8 cellular contexts compared by ENCODE assay signal in genomic region chr1:225454733-225455132, GRCh38.
A peak's percentile ranks its signal among the peaks of the same experiment; 100 is the strongest.
DNase-seq lines count a peak whose midpoint lies in the region; ATAC-seq and TF ChIP-seq lines count a peak whose summit lies in the region.

No MANE protein-coding gene starts in this region.

- intact Hi-C loops in dendritic cell treated with granulocyte-macrophage colony-stimulating factor and Interleukin-4, amounts not matched to agents 40 ng/mL and 50 ng/mL, for 4 days (cut with micrococcal nuclease): no loop called here

- H3K27me3 Mint-ChIP-seq in dendritic cell treated with granulocyte-macrophage colony-stimulating factor and Interleukin-4, amounts not matched to agents 40 ng/mL and 50 ng/mL, for 4 days: no peaks in the 10 kb centered on the region

- peaks cover 57% of the 10 kb centered on the region for H3K4me1 Mint-ChIP-seq in dendritic cell treated with granulocyte-macrophage colony-stimulating factor and Interleukin-4, amounts not matched to agents 40 ng/mL and 50 ng/mL, for 4 days (ENCODE audit: low read depth)

- H3K36me3 Mint-ChIP-seq in dendritic cell treated with granulocyte-macrophage colony-stimulating factor and Interleukin-4, amounts not matched to agents 40 ng/mL and 50 ng/mL, for 4 days (ENCODE audit: low read depth): no peaks in the 10 kb centered on the region

- H3K4me3 ChIP-seq in skeletal muscle cell (ENCODE audit: low read depth, low read length): no peak overlapping the region

- DNase-seq in AML-193 (lab: John Stamatoyannopoulos, UW): peak; percentile 47 to 50
- DNase-seq in skeletal muscle cell (ENCODE audit: low read depth): peak; percentile 57
- DNase-seq in DMS 273 treated with DMSO at 0.1 percent for 48 hours (lab: John Stamatoyannopoulos, UW): no peak
- DNase-seq in T-helper 9 cell: no peak
- no peak for DNase-seq in NCI-H2227 (lab: John Stamatoyannopoulos, UW; ENCODE audit: unreplicated experiment)

- no peak for TF ChIP-seq CTCF in VCaP (conservative IDR thresholded peaks at IDR 0.05)

- H3K27ac ChIP-seq in VCaP: peak overlapping the region; percentile 59

- peak overlapping the region; percentile 80 for H3K27ac Mint-ChIP-seq in dendritic cell treated with granulocyte-macrophage colony-stimulating factor and Interleukin-4, amounts not matched to agents 40 ng/mL and 50 ng/mL, for 4 days

- no peaks in the 10 kb centered on the region for H3K9me3 Mint-ChIP-seq in dendritic cell treated with granulocyte-macrophage colony-stimulating factor and Interleukin-4, amounts not matched to agents 40 ng/mL and 50 ng/mL, for 4 days

- ATAC-seq in HG02588 (IDR thresholded peaks at IDR 0.05; ENCODE audit: unreplicated experiment): peak; percentile 77

- peak overlapping the region; percentile 37 for H3K4me3 Mint-ChIP-seq in dendritic cell treated with granulocyte-macrophage colony-stimulating factor and Interleukin-4, amounts not matched to agents 40 ng/mL and 50 ng/mL, for 4 days

Comparison
In these comparisons a context has a peak if more than half of its experiments do, and no peak if none do; other contexts are left out.
1. DNase-seq: peak in AML-193 (2 of 2) and skeletal muscle cell (single experiment); none in DMS 273 treated with DMSO at 0.1 percent for 48 hours (single experiment), T-helper 9 cell (single experiment) and NCI-H2227 (single experiment).